Comparison of ENCODE assay signal across 12 cellular contexts in the genomic region with DNA sequence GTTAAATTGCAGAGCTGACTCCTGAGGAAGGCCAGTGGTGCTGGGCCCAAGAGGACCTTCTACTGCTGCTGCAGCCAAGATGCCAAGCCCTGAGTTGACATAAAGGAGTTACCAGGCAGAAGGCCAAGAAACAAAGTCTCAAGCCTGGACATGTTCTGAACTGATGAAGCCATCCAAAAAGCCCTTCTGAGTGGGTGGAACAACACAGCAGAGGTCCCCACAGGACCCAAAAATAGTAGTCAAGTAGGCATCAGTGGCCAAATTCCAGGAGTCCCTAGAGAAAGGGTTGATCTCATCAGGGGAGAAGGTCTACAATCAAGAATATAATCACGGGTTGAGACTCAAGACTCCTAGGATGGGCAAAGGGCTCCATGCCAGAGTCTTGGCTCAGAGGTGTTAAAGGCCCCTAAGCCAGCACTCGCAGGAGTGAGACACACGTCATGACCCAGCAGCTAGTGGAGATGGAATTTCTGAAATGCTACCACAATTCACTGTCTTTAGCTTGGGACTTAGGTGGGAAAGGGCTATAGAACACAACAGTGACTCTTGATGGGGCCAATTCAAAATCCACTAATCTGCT.
DNase-seq lines count a peak whose midpoint lies in the region; ATAC-seq and TF ChIP-seq lines count a peak whose summit lies in the region.
"Had no signal": no experiment of that assay in that cellular context is flagged by ENCODE, and none has a peak within 500 bp of the region (broad histone marks: within the 10 kb centered on the region; RNA-seq: fewer than 3 reads in every experiment).

No MANE protein-coding gene starts in this region.

- H3K9me3 ChIP-seq in PC-9 (ENCODE audit: insufficient read depth, low read depth): no peaks in the 10 kb centered on the region
- H3K9me3 ChIP-seq: Peyer's patch had no signal

- in situ Hi-C loops in SK-MEL-5 (cut with HindIII; ENCODE audit: low pct_unique_long_range_greater_than_20kb, low sequenced_read_pairs): no loop called here

- H3K36me3 ChIP-seq in PC-9 (ENCODE audit: low read depth): no peaks in the 10 kb centered on the region
- H3K36me3 ChIP-seq: Peyer's patch had no signal

- no peaks in the 10 kb centered on the region for H3K79me2 ChIP-seq in PC-9 (ENCODE audit: low read depth)

- intact Hi-C loops in PC-9 (cut with micrococcal nuclease; ENCODE audit: unreplicated experiment): no loop called here

- H3F3A ChIP-seq in PC-9 (ENCODE audit: insufficient read depth, low read depth): no peaks in the 10 kb centered on the region

- no peak overlapping the region for H3K27ac ChIP-seq in PC-9
- H3K27ac ChIP-seq: Peyer's patch had no signal

- H3K4me1 ChIP-seq in PC-9 (replicated peaks; ENCODE audit: insufficient read depth): no peaks in the 10 kb centered on the region
- H3K4me1 ChIP-seq: Peyer's patch had no signal

- H3K4me3 ChIP-seq in fibroblast of the aortic adventitia (ENCODE audit: low read depth, low read length): no peak overlapping the region
- no peak overlapping the region for H3K4me3 ChIP-seq in PC-9
- H3K4me3 ChIP-seq: Peyer's patch had no signal

- POLR2A ChIA-PET in PC-9 (lab: Charles Lee; ENCODE audit: unreplicated experiment): no interaction called here

- H4K20me1 ChIP-seq in PC-9 (ENCODE audit: insufficient read depth): no peaks in the 10 kb centered on the region

- TF ChIP-seq CTCF in fibroblast of the aortic adventitia (IDR thresholded peaks at IDR 0.05; ENCODE audit: insufficient read depth, low read length): no peak
- no peak for TF ChIP-seq CTCF in PC-9 (conservative IDR thresholded peaks at IDR 0.05)

- H3K9me2 ChIP-seq in PC-9 (ENCODE audit: insufficient read depth): no peaks in the 10 kb centered on the region

- DNase-seq in NCI-H1105 treated with DMSO at 0.1 percent for 48 hours (lab: John Stamatoyannopoulos, UW): peak; percentile 17
- no peak for DNase-seq in NCI-H1105 (lab: John Stamatoyannopoulos, UW)
- peak; percentile 23 for DNase-seq in SK-MEL-5 (ENCODE audit: low read depth, low spot score)
- peak; percentile 84 for DNase-seq in fibroblast of the aortic adventitia (ENCODE audit: low read depth)
- peak; percentile 74 for DNase-seq in stromal cell of bone marrow (ENCODE audit: low read depth)
- DNase-seq in NCI-H2029 (lab: John Stamatoyannopoulos, UW): no peak
- DNase-seq in PC-9: no peak
- DNase-seq: activated CD4-positive, CD25-positive, alpha-beta regulatory T cell treated with anti-CD3 and anti-CD28 coated beads, Interleukin-2, amount 50 U/mL, for 72 hours; effector memory CD8-positive, alpha-beta T cell; NCI-H1694; Peyer's patch had no signal

- no peak overlapping the region for H3K4me2 ChIP-seq in PC-9

- no TSS peak for BruUV-seq in PC-9 (replicated peaks; lab: Mats Ljungman, UMichigan)

- no peak for ATAC-seq in GM19397 (IDR thresholded peaks at IDR 0.05; ENCODE audit: unreplicated experiment)
- ATAC-seq: effector memory CD8-positive, alpha-beta T cell had no signal

- CTCF ChIA-PET in PC-9 (lab: Charles Lee): no interaction called here

- H2AFZ ChIP-seq in PC-9: no peak overlapping the region

- H3K27me3 ChIP-seq in PC-9 (ENCODE audit: insufficient read depth, low read depth): no peaks in the 10 kb centered on the region
- H3K27me3 ChIP-seq: Peyer's patch had no signal

Comparison
In these comparisons a context has a peak if more than half of its experiments do, and no peak if none do; other contexts are left out.
1. DNase-seq: peak in NCI-H1105 treated with DMSO at 0.1 percent for 48 hours (single experiment), SK-MEL-5 (single experiment), fibroblast of the aortic adventitia (single experiment) and stromal cell of bone marrow (single experiment); none in NCI-H1105 (single experiment), NCI-H2029 (single experiment) and PC-9 (0 of 2).